ENCODE assay signal across 8 cellular contexts in the genomic region with DNA sequence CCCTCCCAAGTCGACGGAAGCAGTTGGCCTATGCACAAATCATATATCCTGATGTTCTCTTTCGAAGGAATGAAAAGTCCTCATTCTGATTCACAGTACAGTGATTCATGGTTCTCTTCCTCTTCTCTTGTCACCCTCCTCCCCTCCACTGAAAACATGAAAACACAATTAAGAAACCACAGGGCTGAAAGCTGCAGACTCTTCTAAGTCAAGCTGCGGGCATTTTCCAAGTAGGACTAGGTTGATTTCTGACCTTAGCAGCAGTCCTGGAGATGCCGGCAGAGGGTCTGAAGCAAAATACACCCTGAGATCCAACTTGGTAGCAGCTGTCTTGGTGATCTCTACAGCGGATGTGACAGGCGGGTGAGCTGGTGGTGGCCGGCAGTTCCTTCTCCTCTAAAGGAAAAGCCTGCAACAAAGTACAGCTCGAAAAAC. TPM values are rescaled to one million over a fixed set of nuclear protein-coding genes. Genes with fewer than 3 reads are reported as not detected.
DNase-seq lines count a peak whose midpoint lies in the region; ATAC-seq and TF ChIP-seq lines count a peak whose summit lies in the region.

No MANE protein-coding gene starts in this region.

- H3K9me3 ChIP-seq in neuronal stem cell (replicated peaks in 1 of 2; ENCODE audit: control insufficient read depth in 2 of 2, insufficient read depth in 1 of 2, low read depth in 1 of 2, low read length in 2 of 2) (no peaks in the 10 kb centered on the region), neural progenitor cell (ENCODE audit: low read depth) (no peaks in the 10 kb centered on the region)

- no peaks in the 10 kb centered on the region for H3K36me3 ChIP-seq in neuronal stem cell (replicated peaks in 1 of 2; ENCODE audit: control insufficient read depth in 2 of 2, insufficient read depth in 2 of 2, low read length in 2 of 2)
- no peaks in the 10 kb centered on the region for H3K36me3 ChIP-seq in neural progenitor cell

- no peak overlapping the region for H4K8ac ChIP-seq in neuronal stem cell (ENCODE audit: low read depth, low read length)

- H3F3A ChIP-seq in neural progenitor cell (ENCODE audit: low read depth): peaks cover 7% of the 10 kb centered on the region

- H3K4me2 ChIP-seq in neuronal stem cell (ENCODE audit: insufficient read depth, low read length, poor library complexity, severe bottlenecking): no peak overlapping the region
- H3K4me2 ChIP-seq in neural progenitor cell: no peak overlapping the region

- H3K27me3 Mint-ChIP-seq in neural progenitor cell (ENCODE audit: insufficient read depth, low read depth): peaks cover 8% of the 10 kb centered on the region

- no peak overlapping the region for H2BK12ac ChIP-seq in neuronal stem cell (ENCODE audit: low read length)

- ATAC-seq in GM18511 (IDR thresholded peaks at IDR 0.05; ENCODE audit: unreplicated experiment): peak; percentile 49
- peak; percentile 34 for ATAC-seq in HG03175 (IDR thresholded peaks at IDR 0.05; ENCODE audit: unreplicated experiment)

- H3K4me1 Mint-ChIP-seq in neural progenitor cell: peaks cover 7% of the 10 kb centered on the region

- H3K27ac Mint-ChIP-seq in neural progenitor cell: no peak overlapping the region

- no peak overlapping the region for H3K4me3 Mint-ChIP-seq in neural progenitor cell

- no peak overlapping the region for H2BK5ac ChIP-seq in neuronal stem cell (ENCODE audit: low read length)

- no peak overlapping the region for H3K18ac ChIP-seq in neuronal stem cell (ENCODE audit: low read length)

- H3K9me3 Mint-ChIP-seq in neural progenitor cell: no peaks in the 10 kb centered on the region

- H3K23ac ChIP-seq in neuronal stem cell (ENCODE audit: low read depth, low read length, poor library complexity): no peak overlapping the region

- peaks cover 3% of the 10 kb centered on the region for H4K20me1 ChIP-seq in neural progenitor cell (ENCODE audit: low read depth)

- H3K79me1 ChIP-seq in neuronal stem cell (ENCODE audit: low read depth, low read length): no peaks in the 10 kb centered on the region

- H3K27me3 ChIP-seq in layer of hippocampus (ENCODE audit: control insufficient read depth, insufficient read depth, low read length) (no peaks in the 10 kb centered on the region), neuronal stem cell (ENCODE audit: control insufficient read depth in 3 of 3, insufficient read depth in 3 of 3, low read depth in 1 of 3, low read length in 3 of 3) (peaks cover 0 to 29% (median 0%) of the 10 kb centered on the region in 3 experiments), neural progenitor cell (peaks cover 19% of the 10 kb centered on the region)

- no peaks in the 10 kb centered on the region for H3K36me3 Mint-ChIP-seq in neural progenitor cell

- no peak overlapping the region for H2BK120ac ChIP-seq in neuronal stem cell (ENCODE audit: low read depth, low read length)

- H3K9ac ChIP-seq in neuronal stem cell (ENCODE audit: low read depth, low read length, poor library complexity): no peak overlapping the region
- H3K9ac ChIP-seq in neural progenitor cell: no peak overlapping the region

- no peak overlapping the region for H3K4ac ChIP-seq in neuronal stem cell (ENCODE audit: low read length)

- WGBS in neuronal stem cell (ENCODE audit: extremely low coverage in 2 of 2, insufficient read length in 2 of 2, insufficient replicate concordance in 1 of 2), 2 donors: no CpG with 5 or more reads among the region's 9 CpGs

- no peak overlapping the region for H3K14ac ChIP-seq in neuronal stem cell (ENCODE audit: low read length)

- H2AK5ac ChIP-seq in neuronal stem cell (ENCODE audit: low read depth, low read length): no peak overlapping the region

- peaks cover 4% of the 10 kb centered on the region for H3K79me2 ChIP-seq in neural progenitor cell (ENCODE audit: low read depth)

- H3K4me1 ChIP-seq in neuronal stem cell (ENCODE audit: control insufficient read depth in 2 of 2, insufficient read depth in 1 of 2, low read depth in 1 of 2, low read length in 2 of 2): no peaks in the 10 kb centered on the region
- H3K4me1 ChIP-seq in neural progenitor cell: no peaks in the 10 kb centered on the region

- no peak overlapping the region for H2BK15ac ChIP-seq in neuronal stem cell (ENCODE audit: low read length)

- no peak overlapping the region for H4K91ac ChIP-seq in neuronal stem cell (ENCODE audit: low read depth, low read length, poor library complexity)

- H3K27ac ChIP-seq in layer of hippocampus (ENCODE audit: low read depth, low read length) (peak overlapping the region; percentile 36), neuronal stem cell (replicated peaks; ENCODE audit: low read length) (no peak overlapping the region), neural progenitor cell (no peak overlapping the region)

- no peak overlapping the region for H3K4me3 ChIP-seq in neuronal stem cell (ENCODE audit: low read length in 2 of 2)
- no peak overlapping the region for H3K4me3 ChIP-seq in neural progenitor cell

- TF ChIP-seq CTCF in neural progenitor cell (IDR thresholded peaks at IDR 0.05): no peak

- DNase-seq in activated T-cell treated with anti-CD3 and anti-CD28 coated beads, Interleukin-2, amount 50 U/mL, for 48 hours: peak; percentile 41 to 54
- DNase-seq in NCI-H2081 (lab: John Stamatoyannopoulos, UW): no peak
- no peak for DNase-seq in neuronal stem cell (ENCODE audit: low spot score)
- DNase-seq in NCI-H2107 (lab: John Stamatoyannopoulos, UW): no peak
- DNase-seq in neural progenitor cell (ENCODE audit: low spot score): no peak

- H2AFZ ChIP-seq in neuronal stem cell (ENCODE audit: low read length) (no peak overlapping the region), neural progenitor cell (replicated peaks) (no peak overlapping the region)

RNA-seq across cellular contexts. Expression of gene TMCC3, which starts 6.2 kb away (rescaled TPM):
- 5.9 TPM for polyA plus RNA-seq in neuronal stem cell (2013, experiment 1 of 2)
- 6.0 TPM for polyA plus RNA-seq in neuronal stem cell (2013, experiment 2 of 2)
- total RNA-seq in neural progenitor cell (ENCODE audit: low replicate concordance): 7.2 and 9.5 TPM in 2 replicates

Comparison
In these comparisons a context has a peak if more than half of its experiments do, and no peak if none do; other contexts are left out.
1. DNase-seq: peak in activated T-cell treated with anti-CD3 and anti-CD28 coated beads, Interleukin-2, amount 50 U/mL, for 48 hours (2 of 2); none in NCI-H2081 (0 of 2), neuronal stem cell (single experiment), NCI-H2107 (single experiment) and neural progenitor cell (single experiment).